13 cellular contexts compared by ENCODE assay signal in genomic region chr5:146622391-146622790, GRCh38.
DNase-seq lines count a peak whose midpoint lies in the region; ATAC-seq and TF ChIP-seq lines count a peak whose summit lies in the region.
"Had no signal": no experiment of that assay in that cellular context is flagged by ENCODE, and none has a peak within 500 bp of the region (broad histone marks: within the 10 kb centered on the region; RNA-seq: fewer than 3 reads in every experiment).

No MANE protein-coding gene starts in this region.

- no peaks in the 10 kb centered on the region for H3F3A ChIP-seq in neural cell (ENCODE audit: insufficient read depth, low read length, poor library complexity, severe bottlenecking)

- no peak for TF ChIP-seq RAD21 in neural cell (conservative IDR thresholded peaks at IDR 0.05)

- no peak for ATAC-seq in GM18861 (IDR thresholded peaks at IDR 0.05; ENCODE audit: unreplicated experiment)
- ATAC-seq: naive thymus-derived CD8-positive, alpha-beta T cell had no signal

- no peak overlapping the region for H3K9ac ChIP-seq in neural cell (ENCODE audit: low read length)

- no peak for TF ChIP-seq EP300 in neural cell (conservative IDR thresholded peaks at IDR 0.05; ENCODE audit: poor library complexity, severe bottlenecking)
- no peak for TF ChIP-seq EP300 in transverse colon (IDR thresholded peaks at IDR 0.05; ENCODE audit: low read depth)

- peak; percentile 31; the same call in 1 of the 2 replicates for TF ChIP-seq CTCF in LNCAP (IDR thresholded peaks at IDR 0.05)
- peak; percentile 47 for TF ChIP-seq CTCF in astrocyte of the spinal cord (IDR thresholded peaks at IDR 0.05; ENCODE audit: low read depth, low read length)
- peak; percentile 34 for TF ChIP-seq CTCF in neural cell (IDR thresholded peaks at IDR 0.05; ENCODE audit: poor library complexity, severe bottlenecking)
- TF ChIP-seq CTCF in GM20000 (IDR thresholded peaks at IDR 0.05; ENCODE audit: extremely low read depth, missing control alignments): no peak
- TF ChIP-seq CTCF in testis (IDR thresholded peaks at IDR 0.05): peak in 1 of 3 experiments; percentile 25
- peak in 2 of 5 experiments; percentile 29 to 35 for TF ChIP-seq CTCF in transverse colon (IDR thresholded peaks at IDR 0.05)

- peaks cover 12% of the 10 kb centered on the region for H3K36me3 ChIP-seq in neural cell (ENCODE audit: insufficient read depth, low read length)
- no peaks in the 10 kb centered on the region for H3K36me3 ChIP-seq in testis (ENCODE audit: low read depth, missing control alignments)
- H3K36me3 ChIP-seq in transverse colon: no peaks in the 10 kb centered on the region
- H3K36me3 ChIP-seq: esophagus squamous epithelium had no signal

- H3K27ac ChIP-seq in neural cell (ENCODE audit: low read length) (peak overlapping the region; percentile 79), testis (no peak overlapping the region), transverse colon (no peak overlapping the region)
- H3K27ac ChIP-seq: esophagus squamous epithelium had no signal

- H2AFZ ChIP-seq in neural cell (ENCODE audit: low read depth, low read length): no peak overlapping the region

- in situ Hi-C loops in astrocyte of the spinal cord (cut with HindIII; ENCODE audit: low sequenced_read_pairs) (no loop called here), transverse colon (cut with MboI; ENCODE audit: low pct_ligation_motif_present in 1 of 4, low pct_unique_long_range_greater_than_20kb in 1 of 4, low sequenced_read_pairs in 3 of 4) (no loop called here)

- no peak overlapping the region for H3K4me2 ChIP-seq in neural cell (ENCODE audit: low read length)

- intact Hi-C loops in testis (cut with DNase I; ENCODE audit: low total_unique reads): no loop called here
- intact Hi-C loops in transverse colon (cut with DNase I; ENCODE audit: low total_unique reads): no loop called here

- TF ChIP-seq POLR2A in testis (IDR thresholded peaks at IDR 0.05) (no peak), transverse colon (IDR thresholded peaks at IDR 0.05) (no peak)

- H3K9me3 ChIP-seq in neural cell (ENCODE audit: low read length) (no peaks in the 10 kb centered on the region), testis (no peaks in the 10 kb centered on the region), transverse colon (no peaks in the 10 kb centered on the region)
- H3K9me3 ChIP-seq: esophagus squamous epithelium had no signal

- H3K4me1 ChIP-seq in testis (no peaks in the 10 kb centered on the region), transverse colon (no peaks in the 10 kb centered on the region)
- H3K4me1 ChIP-seq: esophagus squamous epithelium had no signal

- H3K79me2 ChIP-seq in neural cell (replicated peaks; ENCODE audit: insufficient read depth, low read length): no peaks in the 10 kb centered on the region

- H3K9me2 ChIP-seq in neural cell (ENCODE audit: insufficient read depth, low read length): no peaks in the 10 kb centered on the region

- peak; percentile 1 for DNase-seq in EH (ENCODE audit: low read depth)
- DNase-seq in astrocyte of the spinal cord (ENCODE audit: low read depth, low spot score): no peak
- no peak for DNase-seq in GM20000 (ENCODE audit: low spot score)
- no peak for DNase-seq in testis
- no peak for DNase-seq in transverse colon
- DNase-seq: activated T-cell treated with anti-CD3 and anti-CD28 coated beads for 4 hours; esophagus squamous epithelium; naive thymus-derived CD8-positive, alpha-beta T cell; stimulated activated CD4-positive, alpha-beta T cell treated with anti-CD3 and anti-CD28 coated beads, Interleukin-12 subunit alpha, Interleukin-12 subunit beta, amount 100 ng/mL, for 4 hours; T-helper 9 cell had no signal

- 33 to 47% methylated on average over 1 of the region's 1 CpG for WGBS in testis, 2 donors
- WGBS in transverse colon (ENCODE audit: low coverage in 1 of 2), 2 donors: 0 to 44% methylated on average over 1 of the region's 1 CpG

- H3K27me3 ChIP-seq in neural cell (ENCODE audit: insufficient read depth, low read depth, low read length) (no peaks in the 10 kb centered on the region), testis (no peaks in the 10 kb centered on the region), transverse colon (peaks cover 3% of the 10 kb centered on the region)
- H3K27me3 ChIP-seq: esophagus squamous epithelium had no signal

- H3K4me3 ChIP-seq in astrocyte of the spinal cord (ENCODE audit: low read depth, low read length) (no peak overlapping the region), neural cell (ENCODE audit: low read length) (no peak overlapping the region), testis (no peak overlapping the region), transverse colon (no peak overlapping the region)
- H3K4me3 ChIP-seq: esophagus squamous epithelium had no signal

- no peaks in the 10 kb centered on the region for H4K20me1 ChIP-seq in neural cell (ENCODE audit: insufficient read depth)

TF ChIP-seq in neural cell, 6 proteins besides CTCF, POLR2A, EP300 and RAD21:
- TF ChIP-seq MXI1 (conservative IDR thresholded peaks at IDR 0.05; ENCODE audit: poor library complexity, severe bottlenecking) (no peak), TAF1 (IDR thresholded peaks at IDR 0.05; ENCODE audit: low read depth) (no peak), REST (IDR thresholded peaks at IDR 0.05; ENCODE audit: borderline replicate concordance) (no peak), POLR2AphosphoS5 (IDR thresholded peaks at IDR 0.05) (no peak), EZH2 (IDR thresholded peaks at IDR 0.05; ENCODE audit: borderline replicate concordance, insufficient read depth, low read length, poor library complexity, severe bottlenecking) (no peak), SMC3 (conservative IDR thresholded peaks at IDR 0.05; ENCODE audit: poor library complexity) (no peak)
